ENCODE assay signal across 8 cellular contexts in genomic region chr15:64699767-64700388, GRCh38.
DNase-seq lines count a peak whose midpoint lies in the region; ATAC-seq and TF ChIP-seq lines count a peak whose summit lies in the region.

No MANE protein-coding gene starts in this region.

- peak overlapping the region; percentile 87 for H3K27ac ChIP-seq in iPS-18a (ENCODE audit: low read length)

- H3K27me3 ChIP-seq in iPS-18a (ENCODE audit: control insufficient read depth, insufficient read depth, low read length): no peaks in the 10 kb centered on the region

- H3K27ac Mint-ChIP-seq in stimulated activated memory B cell treated with anti-CD40 and anti-IgM and Interleukin-4, amounts not matched to agents 10 μg/mL and 1 μg/mL and 100 μg/mL, for 72 hours: peak overlapping the region; percentile 11

- in situ Hi-C loops in astrocyte of the cerebellum (cut with HindIII; ENCODE audit: low sequenced_read_pairs): no loop called here

- H3K9me3 Mint-ChIP-seq in stimulated activated memory B cell treated with anti-CD40 and anti-IgM and Interleukin-4, amounts not matched to agents 10 μg/mL and 1 μg/mL and 100 μg/mL, for 72 hours: no peaks in the 10 kb centered on the region

- peaks cover 84% of the 10 kb centered on the region for H3K4me1 Mint-ChIP-seq in stimulated activated memory B cell treated with anti-CD40 and anti-IgM and Interleukin-4, amounts not matched to agents 10 μg/mL and 1 μg/mL and 100 μg/mL, for 72 hours

- peak overlapping the region; percentile 77 for H3K9ac ChIP-seq in iPS-18a (ENCODE audit: low read length)

- H3K27me3 Mint-ChIP-seq in stimulated activated memory B cell treated with anti-CD40 and anti-IgM and Interleukin-4, amounts not matched to agents 10 μg/mL and 1 μg/mL and 100 μg/mL, for 72 hours: no peaks in the 10 kb centered on the region

- no peak overlapping the region for H3K4me3 Mint-ChIP-seq in stimulated activated memory B cell treated with anti-CD40 and anti-IgM and Interleukin-4, amounts not matched to agents 10 μg/mL and 1 μg/mL and 100 μg/mL, for 72 hours

- TF ChIP-seq CTCF in astrocyte of the cerebellum (IDR thresholded peaks at IDR 0.05; ENCODE audit: low read depth, low read length, missing control alignments): no peak

- no peaks in the 10 kb centered on the region for H3K9me3 ChIP-seq in iPS-18a (ENCODE audit: control insufficient read depth, low read depth, low read length)

- H3K4me3 ChIP-seq in astrocyte of the cerebellum (ENCODE audit: low read depth, low read length): peak overlapping the region; percentile 87
- peak overlapping the region; percentile 80 for H3K4me3 ChIP-seq in iPS-18a (ENCODE audit: low read length)

- DNase-seq in HuH-7 (ENCODE audit: low spot score) (peak; percentile 23), astrocyte of the cerebellum (ENCODE audit: low read depth) (no peak), DMS53 (lab: John Stamatoyannopoulos, UW) (no peak), OCI-M1 (lab: John Stamatoyannopoulos, UW) (no peak)

- H3K36me3 ChIP-seq in iPS-18a (ENCODE audit: control insufficient read depth, low read depth, low read length): peaks cover 28% of the 10 kb centered on the region

- peaks cover 13% of the 10 kb centered on the region for H3K36me3 Mint-ChIP-seq in stimulated activated memory B cell treated with anti-CD40 and anti-IgM and Interleukin-4, amounts not matched to agents 10 μg/mL and 1 μg/mL and 100 μg/mL, for 72 hours

- H3K4me1 ChIP-seq in iPS-18a (ENCODE audit: control insufficient read depth, low read depth, low read length): peaks cover 57% of the 10 kb centered on the region

- ATAC-seq in stimulated activated memory B cell treated with anti-CD40 and anti-IgM and Interleukin-4, amounts not matched to agents 10 μg/mL and 1 μg/mL and 100 μg/mL, for 72 hours: no peak
- ATAC-seq in HG02678 (IDR thresholded peaks at IDR 0.05; ENCODE audit: unreplicated experiment): no peak
- no peak for ATAC-seq in HG02981 (IDR thresholded peaks at IDR 0.05; ENCODE audit: unreplicated experiment)
